In genomic region chr2:44171018-44171417, GRCh38 we compare ENCODE assay signal across 9 cellular contexts. TPM values are rescaled to one million over a fixed set of nuclear protein-coding genes. Genes with fewer than 3 reads are reported as not detected.
DNase-seq lines count a peak whose midpoint lies in the region; ATAC-seq and TF ChIP-seq lines count a peak whose summit lies in the region.
"Had no signal": no experiment of that assay in that cellular context is flagged by ENCODE, and none has a peak within 500 bp of the region (broad histone marks: within the 10 kb centered on the region; RNA-seq: fewer than 3 reads in every experiment).

No MANE protein-coding gene starts in this region.

- no peaks in the 10 kb centered on the region for H3K36me3 ChIP-seq in gastroesophageal sphincter
- no peaks in the 10 kb centered on the region for H3K36me3 ChIP-seq in skeletal muscle tissue (ENCODE audit: control insufficient read depth in 3 of 3, insufficient read depth in 3 of 3, low read length in 3 of 3)

- ATAC-seq in gastroesophageal sphincter: no peak
- ATAC-seq in GM21447 (IDR thresholded peaks at IDR 0.05; ENCODE audit: unreplicated experiment): no peak
- no peak for ATAC-seq in HG03378 (IDR thresholded peaks at IDR 0.05; ENCODE audit: unreplicated experiment)

- no peak for TF ChIP-seq POLR2A in gastroesophageal sphincter (IDR thresholded peaks at IDR 0.05)

- H3K4me3 ChIP-seq in gastroesophageal sphincter: peak overlapping the region; percentile 90 to 97
- peak overlapping the region; percentile 78 to 89 (median 87) for H3K4me3 ChIP-seq in skeletal muscle tissue (ENCODE audit: low read length in 3 of 3)

- no peaks in the 10 kb centered on the region for H3K9me3 ChIP-seq in gastroesophageal sphincter
- no peaks in the 10 kb centered on the region for H3K9me3 ChIP-seq in skeletal muscle tissue (ENCODE audit: control insufficient read depth in 3 of 3, low read length in 3 of 3)

- 21 to 27% methylated on average over 2 of the region's 2 CpGs for WGBS in gastroesophageal sphincter (ENCODE audit: low coverage in 1 of 2), 2 donors

- H3K27ac ChIP-seq in VCaP (peak overlapping the region; percentile 90), gastroesophageal sphincter (peak overlapping the region; percentile 92 to 99 (median 98)), skeletal muscle tissue (ENCODE audit: low read depth, low read length) (peak overlapping the region; percentile 98)
- H3K27ac ChIP-seq: C4-2B had no signal

- peak overlapping the region; percentile 91 to 98 (median 91) for H3K9ac ChIP-seq in skeletal muscle tissue (ENCODE audit: low read depth in 1 of 3, low read length in 3 of 3)

- H3K4me1 ChIP-seq in gastroesophageal sphincter (peaks cover 2 to 52% (median 9%) of the 10 kb centered on the region in 3 donors), skeletal muscle tissue (ENCODE audit: control insufficient read depth in 3 of 3, insufficient read depth in 3 of 3, low read length in 3 of 3) (peaks cover 7 to 17% (median 13%) of the 10 kb centered on the region in 3 donors)

- H3K27me3 ChIP-seq in gastroesophageal sphincter (peaks cover 6% of the 10 kb centered on the region), skeletal muscle tissue (ENCODE audit: control insufficient read depth in 3 of 3, insufficient read depth in 3 of 3, low read length in 3 of 3) (no peaks in the 10 kb centered on the region)

- DNase-seq in NCI-H510A treated with DMSO at 0.1 percent for 48 hours (lab: John Stamatoyannopoulos, UW): peak; percentile 6
- no peak for DNase-seq in NCI-H510A (lab: John Stamatoyannopoulos, UW)
- DNase-seq in HEK293T (ENCODE audit: extremely low spot score): no peak

- POLR2A ChIA-PET in HEK293T (lab: Yijun Ruan, JAX): no interaction called here

- TF ChIP-seq EP300 in gastroesophageal sphincter (IDR thresholded peaks at IDR 0.05): no peak

- CTCF ChIA-PET in HEK293T (lab: Yijun Ruan, JAX): interaction anchor here (1.1 kb wide), 1 partner anchor 121 kb away, joined by 5 read pairs; no protein-coding TSS in a partner anchor

- TF ChIP-seq CTCF in VCaP (conservative IDR thresholded peaks at IDR 0.05): no peak
- TF ChIP-seq CTCF in gastroesophageal sphincter (IDR thresholded peaks at IDR 0.05): no peak

TF ChIP-seq in HEK293T, 16 proteins besides CTCF, POLR2A, EP300 and RAD21:
- TF ChIP-seq FOXK2 (IDR thresholded peaks at IDR 0.05) (no peak), LEF1 (IDR thresholded peaks at IDR 0.05; ENCODE audit: borderline replicate concordance) (no peak), ARNT (IDR thresholded peaks at IDR 0.05) (no peak), SUZ12 (IDR thresholded peaks at IDR 0.05) (no peak), HDGF (IDR thresholded peaks at IDR 0.05; ENCODE audit: borderline replicate concordance) (no peak), TARDBP (IDR thresholded peaks at IDR 0.05) (no peak), CTBP1 (IDR thresholded peaks at IDR 0.05; ENCODE audit: borderline replicate concordance) (no peak), ZNF384 (IDR thresholded peaks at IDR 0.05) (no peak), FOXM1 (IDR thresholded peaks at IDR 0.05; ENCODE audit: borderline replicate concordance) (no peak), SP1 (IDR thresholded peaks at IDR 0.05) (no peak), FOXA1 (IDR thresholded peaks at IDR 0.05) (no peak), L3MBTL2 (conservative IDR thresholded peaks at IDR 0.05) (no peak), ELF4 (IDR thresholded peaks at IDR 0.05) (no peak), BHLHE40 (IDR thresholded peaks at IDR 0.05; ENCODE audit: borderline replicate concordance) (no peak)
- TF ChIP-seq, protein P1, sequence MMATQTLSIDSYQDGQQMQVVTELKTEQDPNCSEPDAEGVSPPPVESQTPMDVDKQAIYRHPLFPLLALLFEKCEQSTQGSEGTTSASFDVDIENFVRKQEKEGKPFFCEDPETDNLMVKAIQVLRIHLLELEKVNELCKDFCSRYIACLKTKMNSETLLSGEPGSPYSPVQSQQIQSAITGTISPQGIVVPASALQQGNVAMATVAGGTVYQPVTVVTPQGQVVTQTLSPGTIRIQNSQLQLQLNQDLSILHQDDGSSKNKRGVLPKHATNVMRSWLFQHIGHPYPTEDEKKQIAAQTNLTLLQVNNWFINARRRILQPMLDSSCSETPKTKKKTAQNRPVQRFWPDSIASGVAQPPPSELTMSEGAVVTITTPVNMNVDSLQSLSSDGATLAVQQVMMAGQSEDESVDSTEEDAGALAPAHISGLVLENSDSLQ (IDR thresholded peaks at IDR 0.05): no peak

RNA-seq across cellular contexts. Expression of gene PPM1B, which starts 2.3 kb away (rescaled TPM):
- total RNA-seq in gastroesophageal sphincter (100 to 1,000 TPM in 1 of 4 donors, 10 to 100 TPM in 3; 62.9 to 125 (median 81.3) TPM), skeletal muscle tissue (27.1 TPM)
